Comparison of ENCODE assay signal across 14 cellular contexts in genomic region chr7:150402671-150403321, GRCh38. TPM values are rescaled to one million over a fixed set of nuclear protein-coding genes. Genes with fewer than 3 reads are reported as not detected.
DNase-seq lines count a peak whose midpoint lies in the region; ATAC-seq and TF ChIP-seq lines count a peak whose summit lies in the region.
"Had no signal": no experiment of that assay in that cellular context is flagged by ENCODE, and none has a peak within 500 bp of the region (broad histone marks: within the 10 kb centered on the region; RNA-seq: fewer than 3 reads in every experiment).

No MANE protein-coding gene starts in this region.

- no peaks in the 10 kb centered on the region for H3K79me1 ChIP-seq in neuronal stem cell (ENCODE audit: low read depth, low read length)

- H2BK120ac ChIP-seq in neuronal stem cell (ENCODE audit: low read depth, low read length) = no peak overlapping the region

- H3K9ac ChIP-seq in DND-41 (ENCODE audit: low read depth, low read length) (peak overlapping the region; percentile 99; the same call in 1 of the 2 replicates), neuronal stem cell (ENCODE audit: low read depth, low read length, poor library complexity) (no peak overlapping the region)

- H2AFZ ChIP-seq in DND-41 (ENCODE audit: low read depth, low read length) (no peak overlapping the region), neuronal stem cell (ENCODE audit: low read length) (peak overlapping the region; percentile 7)

- H3K27me3 ChIP-seq in DND-41 (ENCODE audit: insufficient read depth, low read length, poor library complexity) (no peaks in the 10 kb centered on the region), neuronal stem cell (ENCODE audit: control insufficient read depth in 3 of 3, insufficient read depth in 3 of 3, low read depth in 1 of 3, low read length in 3 of 3) (no peaks in the 10 kb centered on the region)
- H3K27me3 ChIP-seq: esophagus squamous epithelium, tibial nerve had no signal

- H3K4me2 ChIP-seq in DND-41 (ENCODE audit: insufficient read depth, low read length) (no peak overlapping the region), neuronal stem cell (ENCODE audit: insufficient read depth, low read length, poor library complexity, severe bottlenecking) (no peak overlapping the region)

- H3K23ac ChIP-seq in neuronal stem cell (ENCODE audit: low read depth, low read length, poor library complexity) = no peak overlapping the region

- peaks cover 3% of the 10 kb centered on the region for H3K36me3 Mint-ChIP-seq in glutamatergic neuron (ENCODE audit: unreplicated experiment)

- H3K9me3 ChIP-seq in DND-41 (ENCODE audit: insufficient read depth, low read length, severe bottlenecking) (no peaks in the 10 kb centered on the region), KOPT-K1 (ENCODE audit: insufficient read depth, low read length, poor library complexity, severe bottlenecking) (no peaks in the 10 kb centered on the region), neuronal stem cell (replicated peaks in 1 of 2; ENCODE audit: control insufficient read depth in 2 of 2, insufficient read depth in 1 of 2, low read depth in 1 of 2, low read length in 2 of 2) (no peaks in the 10 kb centered on the region)
- H3K9me3 ChIP-seq: esophagus squamous epithelium, tibial nerve had no signal

- peak overlapping the region; percentile 96 for H3K27ac Mint-ChIP-seq in glutamatergic neuron (ENCODE audit: unreplicated experiment)

- H3K27ac ChIP-seq in DND-41 (ENCODE audit: low read length) (peak overlapping the region; percentile 12), KOPT-K1 (ENCODE audit: low read depth, low read length, poor library complexity, severe bottlenecking) (peak overlapping the region; percentile 95), neuronal stem cell (replicated peaks; ENCODE audit: low read length) (peak overlapping the region; percentile 87)
- H3K27ac ChIP-seq: RWPE1 had no signal

- H3K27me3 Mint-ChIP-seq in glutamatergic neuron (ENCODE audit: unreplicated experiment) = peaks cover 16% of the 10 kb centered on the region

- no peak overlapping the region for H3K14ac ChIP-seq in neuronal stem cell (ENCODE audit: low read length)

- H3K36me3 ChIP-seq in DND-41 (ENCODE audit: insufficient read depth, low read length) (peaks cover 24% of the 10 kb centered on the region), KOPT-K1 (ENCODE audit: insufficient read depth, low read length) (peaks cover 21% of the 10 kb centered on the region; the same call in 1 of the 2 replicates), neuronal stem cell (replicated peaks in 1 of 2; ENCODE audit: control insufficient read depth in 2 of 2, insufficient read depth in 2 of 2, low read length in 2 of 2) (peaks cover 8 to 14% of the 10 kb centered on the region in 2 donors)

- H2BK12ac ChIP-seq in neuronal stem cell (ENCODE audit: low read length) = peak overlapping the region; percentile 95

- peak overlapping the region; percentile 79 for H2BK15ac ChIP-seq in neuronal stem cell (ENCODE audit: low read length)

- H4K91ac ChIP-seq in neuronal stem cell (ENCODE audit: low read depth, low read length, poor library complexity) = peak overlapping the region; percentile 44

- ATAC-seq in DND-41 (ENCODE audit: insufficient read depth, low read depth) = no peak
- ATAC-seq in HG02759 (IDR thresholded peaks at IDR 0.05; ENCODE audit: unreplicated experiment) = no peak
- ATAC-seq in HG02571 (IDR thresholded peaks at IDR 0.05; ENCODE audit: unreplicated experiment) = no peak
- no peak for ATAC-seq in HG02642 (IDR thresholded peaks at IDR 0.05; ENCODE audit: poor library complexity, unreplicated experiment)

- peaks cover 42% of the 10 kb centered on the region for H3K4me1 ChIP-seq in DND-41 (ENCODE audit: insufficient read depth, low read length)
- H3K4me1 ChIP-seq in neuronal stem cell (ENCODE audit: control insufficient read depth in 2 of 2, insufficient read depth in 1 of 2, low read depth in 1 of 2, low read length in 2 of 2) = peaks cover 63 to 70% of the 10 kb centered on the region in 2 donors

- peak overlapping the region; percentile 62 for H3K4ac ChIP-seq in neuronal stem cell (ENCODE audit: low read length)

- peaks cover 48% of the 10 kb centered on the region for H3K79me2 ChIP-seq in DND-41 (ENCODE audit: insufficient read depth, low read length)

- peak overlapping the region; percentile 92 for H3K18ac ChIP-seq in neuronal stem cell (ENCODE audit: low read length)

- H3K4me1 Mint-ChIP-seq in glutamatergic neuron (ENCODE audit: low read depth, unreplicated experiment) = peaks cover 70% of the 10 kb centered on the region

- H2AK5ac ChIP-seq in neuronal stem cell (ENCODE audit: low read depth, low read length) = peak overlapping the region; percentile 91

- no peak overlapping the region for H3K4me3 ChIP-seq in DND-41 (ENCODE audit: low read depth in 1 of 2, low read length in 2 of 2)
- H3K4me3 ChIP-seq in neuronal stem cell (ENCODE audit: low read length in 2 of 2) = no peak overlapping the region
- H3K4me3 ChIP-seq: esophagus squamous epithelium, tibial nerve had no signal

- no peaks in the 10 kb centered on the region for H4K20me1 ChIP-seq in DND-41 (ENCODE audit: insufficient read depth, low read length)

- H3K4me3 Mint-ChIP-seq in glutamatergic neuron (ENCODE audit: unreplicated experiment) = peak overlapping the region; percentile 76

- no peak for TF ChIP-seq CTCF in DND-41 (IDR thresholded peaks at IDR 0.05; ENCODE audit: borderline replicate concordance, extremely low read depth, low read length, poor library complexity, severe bottlenecking)
- TF ChIP-seq CTCF in glutamatergic neuron (IDR thresholded peaks at IDR 0.05; ENCODE audit: partially characterized antibody, unreplicated experiment) = no peak

- no peak for DNase-seq in DND-41
- DNase-seq in glutamatergic neuron = no peak
- DNase-seq in neuronal stem cell (ENCODE audit: low spot score) = no peak
- DNase-seq in UCSD-AML1 (lab: John Stamatoyannopoulos, UW; ENCODE audit: unreplicated experiment) = no peak
- DNase-seq: central memory CD4-positive, alpha-beta T cell; esophagus squamous epithelium; NCI-H1105; NCI-H524 treated with DMSO at 0.1 percent for 48 hours had no signal

- H3K9me3 Mint-ChIP-seq in glutamatergic neuron (ENCODE audit: unreplicated experiment) = peaks cover 18% of the 10 kb centered on the region

- peak overlapping the region; percentile 88 for H4K8ac ChIP-seq in neuronal stem cell (ENCODE audit: low read depth, low read length)

- H2BK5ac ChIP-seq in neuronal stem cell (ENCODE audit: low read length) = no peak overlapping the region

- WGBS in neuronal stem cell (ENCODE audit: extremely low coverage in 2 of 2, insufficient read length in 2 of 2, insufficient replicate concordance in 1 of 2), 2 donors = no CpG with 5 or more reads among the region's 13 CpGs

RNA-seq across cellular contexts. Expression of gene ZNF775, which starts 23.7 kb away (rescaled TPM):
- total RNA-seq in glutamatergic neuron (ENCODE audit: unreplicated experiment) = 20.5 TPM
- polyA plus RNA-seq in neuronal stem cell (2013, experiment 1 of 2) = 15.9 TPM
- 15.7 TPM for polyA plus RNA-seq in neuronal stem cell (2013, experiment 2 of 2)

RNA-seq across cellular contexts. Expression of gene REPIN1, which starts 34.2 kb away (rescaled TPM):
- 146 TPM for total RNA-seq in glutamatergic neuron (ENCODE audit: unreplicated experiment)
- 84.5 TPM for polyA plus RNA-seq in neuronal stem cell (2013, experiment 1 of 2)
- polyA plus RNA-seq in neuronal stem cell (2013, experiment 2 of 2) = 85.1 TPM

RNA-seq across cellular contexts. Expression of gene GIMAP8, which starts 47.6 kb away (rescaled TPM):
- total RNA-seq in glutamatergic neuron (ENCODE audit: unreplicated experiment) = not detected
- polyA plus RNA-seq in neuronal stem cell (2013, experiment 1 of 2) = not detected
- polyA plus RNA-seq in neuronal stem cell (2013, experiment 2 of 2) = not detected

Comparison
In these comparisons a context has a peak if more than half of its experiments do, and no peak if none do; other contexts are left out.
1. H3K27ac ChIP-seq: peak in every context shown above with its lines; median percentile 95 in KOPT-K1; 87 in neuronal stem cell; 12 in DND-41.